In the genomic region with DNA sequence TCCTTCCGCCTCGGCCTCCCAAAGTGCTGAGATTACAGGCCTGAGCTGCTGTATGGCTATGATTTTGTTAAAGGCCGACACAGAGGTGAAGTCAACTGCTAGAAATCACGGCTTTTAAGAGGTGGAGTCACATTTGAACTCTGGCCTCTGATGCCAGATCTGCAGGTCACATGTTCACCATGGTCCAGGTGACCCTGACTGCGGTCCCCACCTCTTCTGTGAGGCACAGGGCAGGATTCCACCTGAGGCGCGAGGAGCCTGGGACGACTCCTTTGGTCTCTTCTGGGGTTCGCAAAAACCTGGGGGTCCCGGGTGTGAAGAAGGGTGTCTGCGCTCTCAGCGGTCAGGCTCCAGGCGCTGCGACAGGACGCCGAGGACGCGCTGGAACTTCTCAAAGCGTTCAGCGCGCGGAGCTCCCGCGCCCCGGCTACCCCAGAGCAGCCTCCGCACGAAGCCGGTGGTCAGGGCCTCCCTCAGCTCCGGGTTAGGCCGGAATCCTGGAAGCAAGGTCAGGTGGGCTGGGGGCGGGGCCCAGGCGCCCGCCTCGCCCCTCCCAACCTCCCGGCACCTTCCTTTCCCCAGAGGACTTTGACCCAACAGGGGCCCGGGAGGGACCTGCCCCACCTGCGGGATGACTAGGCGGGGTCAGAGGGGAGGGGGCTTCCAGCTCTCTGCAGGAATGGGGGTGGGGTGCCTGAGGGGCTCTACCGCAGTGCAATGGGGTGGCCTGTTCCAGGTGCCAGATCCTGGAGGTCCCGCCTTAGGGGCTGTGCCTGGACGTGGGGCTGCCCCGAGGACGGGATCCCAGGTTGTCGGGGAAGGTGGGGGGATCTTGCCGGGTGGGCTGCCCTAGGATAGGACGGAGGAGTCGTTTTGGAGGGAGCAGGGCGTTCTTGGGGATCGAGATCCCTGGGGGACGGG, we compare ENCODE assay signal across 10 cellular contexts. TPM values are rescaled to one million over a fixed set of nuclear protein-coding genes. Genes with fewer than 3 reads are reported as not detected.
A peak's percentile ranks its signal among the peaks of the same experiment; 100 is the strongest.
DNase-seq lines count a peak whose midpoint lies in the region; ATAC-seq, FAIRE-seq and TF ChIP-seq lines count a peak whose summit lies in the region.
"Had no signal": no experiment of that assay in that cellular context is flagged by ENCODE, and none has a peak within 500 bp of the region (broad histone marks: within the 10 kb centered on the region; RNA-seq: fewer than 3 reads in every experiment).

No MANE protein-coding gene starts in this region.

- no peaks in the 10 kb centered on the region for H3K9me3 ChIP-seq in DOHH2 (ENCODE audit: control insufficient read depth, insufficient read depth, low read length)
- no peaks in the 10 kb centered on the region for H3K9me3 ChIP-seq in Peyer's patch
- H3K9me3 ChIP-seq in pancreas: no peaks in the 10 kb centered on the region

- intact Hi-C loops in pancreas (cut with DNase I): no loop called here

- no peak for FAIRE-seq in pancreas (lab: Jason Lieb, UNC)

- DNase-seq in Peyer's patch (peak in 2 of 3 donors; percentile 81 to 87), fibroblast of the aortic adventitia (ENCODE audit: low read depth) (no peak), pancreas (peak in 2 of 6 donors; percentile 50 to 74), NCI-H1694 (lab: John Stamatoyannopoulos, UW) (no peak)
- DNase-seq in effector CD4-positive, alpha-beta T cell: no peak
- DNase-seq: PC-9 had no signal

- H3K27me3 ChIP-seq in DOHH2 (ENCODE audit: control insufficient read depth, low read length) (no peaks in the 10 kb centered on the region), Peyer's patch (no peaks in the 10 kb centered on the region), pancreas (no peaks in the 10 kb centered on the region)

- H3K27ac ChIP-seq in DOHH2 (ENCODE audit: low read depth, low read length) (no peak overlapping the region), Peyer's patch (peak overlapping the region; percentile 68 to 96 (median 84)), pancreas (peak overlapping the region in 1 of 4 donors; percentile 54)
- H3K27ac ChIP-seq: parathyroid adenoma had no signal

- H3K79me2 ChIP-seq in DOHH2 (ENCODE audit: control insufficient read depth, low read length): no peaks in the 10 kb centered on the region
- H3K79me2 ChIP-seq: parathyroid adenoma had no signal

- H3K4me3 ChIP-seq in DOHH2 (ENCODE audit: low read length) (peak overlapping the region; percentile 80), Peyer's patch (peak overlapping the region; percentile 31 to 52 (median 45)), fibroblast of the aortic adventitia (ENCODE audit: low read depth, low read length) (peak overlapping the region; percentile 55), pancreas (no peak overlapping the region)
- H3K4me3 ChIP-seq: PC-9 had no signal

- H3K4me1 ChIP-seq in DOHH2 (ENCODE audit: control insufficient read depth, low read length): peaks cover 13% of the 10 kb centered on the region
- H3K4me1 ChIP-seq in Peyer's patch: peaks cover 0 to 23% (median 4%) of the 10 kb centered on the region in 4 donors
- no peaks in the 10 kb centered on the region for H3K4me1 ChIP-seq in pancreas
- H3K4me1 ChIP-seq: parathyroid adenoma had no signal

- WGBS in pancreas, 2 donors: 80 to 83% methylated on average over 45 to 50 of the region's 50 CpGs

- ATAC-seq in pancreas (peak; percentile 15 to 76 (median 22)), HG03175 (IDR thresholded peaks at IDR 0.05; ENCODE audit: unreplicated experiment) (no peak), GM19328 (IDR thresholded peaks at IDR 0.05; ENCODE audit: unreplicated experiment) (no peak)

- H3K4me2 ChIP-seq in DOHH2 (ENCODE audit: low read length): peak overlapping the region; percentile 88
- H3K4me2 ChIP-seq: PC-9 had no signal

- TF ChIP-seq CTCF in DOHH2 (IDR thresholded peaks at IDR 0.05; ENCODE audit: low read depth, low read length, poor library complexity, severe bottlenecking): no peak
- no peak for TF ChIP-seq CTCF in Peyer's patch (IDR thresholded peaks at IDR 0.05)
- TF ChIP-seq CTCF in fibroblast of the aortic adventitia (IDR thresholded peaks at IDR 0.05; ENCODE audit: insufficient read depth, low read length): no peak
- no peak for TF ChIP-seq CTCF in pancreas (IDR thresholded peaks at IDR 0.05)

- H3F3A ChIP-seq in DOHH2 (ENCODE audit: control insufficient read depth, insufficient read depth): 0 out of 2 replicates have a peak, but pooled peaks cover 2% of the 10 kb centered on the region

- TF ChIP-seq POLR2A in Peyer's patch (IDR thresholded peaks at IDR 0.05): peak; percentile 52 to 67

- no peaks in the 10 kb centered on the region for H4K20me1 ChIP-seq in DOHH2 (ENCODE audit: control insufficient read depth, insufficient read depth, low read depth, low read length)

- peaks cover 9% of the 10 kb centered on the region for H3K36me3 ChIP-seq in DOHH2 (ENCODE audit: control insufficient read depth, low read length)
- peaks cover 0 to 60% (median 0%) of the 10 kb centered on the region in 3 donors for H3K36me3 ChIP-seq in Peyer's patch
- H3K36me3 ChIP-seq in pancreas: peaks cover 0 to 39% (median 12%) of the 10 kb centered on the region in 3 donors

- no peaks in the 10 kb centered on the region for H3K9me2 ChIP-seq in DOHH2 (replicated peaks; ENCODE audit: control insufficient read depth, low read length)

RNA-seq across cellular contexts. Expression of a gene that starts 13.0 kb away (rescaled TPM):
- total RNA-seq in Peyer's patch (100 to 1,000 TPM in 1 of 4 donors, 10 to 100 TPM in 3; 30.1 to 314 (median 81.5) TPM), fibroblast of the aortic adventitia (ENCODE audit: low replicate concordance) (33.3 and 44.9 TPM in 2 replicates), pancreas (10 to 100 TPM; 16.4 to 36.8 (median 21.9) TPM)
- 100 to 1,000 TPM in 1 of 2 donors, 10 to 100 TPM in 1; 92.1 to 102 TPM for polyA plus RNA-seq in pancreas

RNA-seq across cellular contexts. Expression of a gene that starts 14.7 kb away (rescaled TPM):
- 100 to 1,000 TPM in 1 of 4 donors, 10 to 100 TPM in 3; 43.7 to 127 (median 91.9) TPM for total RNA-seq in Peyer's patch
- total RNA-seq in fibroblast of the aortic adventitia (ENCODE audit: low replicate concordance): not detected in 2 replicates
- total RNA-seq in pancreas: 10 to 100 TPM; 10.1 to 19.6 (median 13.5) TPM
- 10 to 100 TPM; 31.9 to 33.0 TPM for polyA plus RNA-seq in pancreas

RNA-seq across cellular contexts. Expression of a gene that starts 15.1 kb away (rescaled TPM):
- 100 to 1,000 TPM in 1 of 4 donors, 10 to 100 TPM in 3; 54.5 to 133 (median 92.2) TPM for total RNA-seq in Peyer's patch
- 32.5 and 33.4 TPM in 2 replicates for total RNA-seq in fibroblast of the aortic adventitia (ENCODE audit: low replicate concordance)
- total RNA-seq in pancreas: 10 to 100 TPM; 46.1 to 62.6 (median 52.0) TPM
- 100 to 1,000 TPM; 108 to 154 TPM for polyA plus RNA-seq in pancreas

RNA-seq across cellular contexts. Expression of a gene that starts 20.0 kb away (rescaled TPM):
- 10 to 100 TPM in 1 of 4 donors, 1 to 10 TPM in 3; 7.0 to 57.8 (median 7.7) TPM for total RNA-seq in Peyer's patch
- total RNA-seq in fibroblast of the aortic adventitia (ENCODE audit: low replicate concordance): not detected in 2 replicates
- 1 to 10 TPM in 3 of 6 donors, under 1 TPM in 3; 0.23 to 7.3 (median 1.7) TPM for total RNA-seq in pancreas
- 1 to 10 TPM; 1.0 to 1.4 TPM for polyA plus RNA-seq in pancreas

RNA-seq across cellular contexts. Expression of a gene that starts 32.1 kb away (rescaled TPM):
- 100 to 1,000 TPM in 3 of 4 donors, 10 to 100 TPM in 1; 89.1 to 548 (median 264) TPM for total RNA-seq in Peyer's patch
- total RNA-seq in fibroblast of the aortic adventitia (ENCODE audit: low replicate concordance): 93.5 and 1,485 TPM in 2 replicates
- 1,000 to 10,000 TPM in 2 of 6 donors, 100 to 1,000 TPM in 3, 10 to 100 TPM in 1; 67.7 to 3,753 (median 558) TPM for total RNA-seq in pancreas
- 1,000 to 10,000 TPM in 1 of 2 donors, 100 to 1,000 TPM in 1; 447 to 1,383 TPM for polyA plus RNA-seq in pancreas

Comparison
In these comparisons a context has a peak if more than half of its experiments do, and no peak if none do; other contexts are left out.
1. H3K4me3 ChIP-seq: peak in DOHH2 (single experiment), Peyer's patch (4 of 4) and fibroblast of the aortic adventitia (single experiment); none in pancreas (0 of 4).
2. DNase-seq: peak in Peyer's patch (2 of 3); none in fibroblast of the aortic adventitia (single experiment), NCI-H1694 (single experiment) and effector CD4-positive, alpha-beta T cell (single experiment).
3. ATAC-seq: peak in pancreas (4 of 4); none in HG03175 (single experiment) and GM19328 (single experiment).
4. RNA of a gene that starts 14.7 kb away (total RNA-seq): 43.7 to 127 TPM in Peyer's patch and 10.1 to 19.6 TPM in pancreas; not detected in fibroblast of the aortic adventitia; every median in the first group is over 10 times any median in the second.